35 cellular contexts compared by ENCODE assay signal in the genomic region with DNA sequence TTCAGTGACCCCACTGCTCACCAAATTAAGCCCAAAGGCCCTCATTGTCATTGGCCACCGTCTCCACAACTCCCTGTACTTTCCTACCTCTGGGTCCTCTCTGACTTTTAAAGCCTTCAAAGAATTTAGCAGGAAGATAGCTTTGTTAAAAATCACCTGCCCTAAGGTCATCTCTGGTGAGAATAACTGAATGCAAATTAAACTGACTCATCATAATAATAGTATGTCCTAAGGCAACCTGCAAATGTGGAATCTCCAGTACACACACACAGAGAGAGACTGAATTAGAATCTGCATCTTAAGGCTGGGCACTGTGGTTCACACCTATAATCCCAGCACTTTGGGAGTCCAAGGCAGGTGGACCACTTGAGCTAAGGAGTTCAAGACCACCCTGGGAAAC. TPM values are rescaled to one million over a fixed set of nuclear protein-coding genes. Genes with fewer than 3 reads are reported as not detected.
DNase-seq lines count a peak whose midpoint lies in the region; ATAC-seq and TF ChIP-seq lines count a peak whose summit lies in the region.
"Had no signal": no experiment of that assay in that cellular context is flagged by ENCODE, and none has a peak within 500 bp of the region (broad histone marks: within the 10 kb centered on the region; RNA-seq: fewer than 3 reads in every experiment).

No MANE protein-coding gene starts in this region.

- H3K9ac ChIP-seq in IMR-90 (ENCODE audit: low read depth, low read length) (no peak overlapping the region), mesendoderm (ENCODE audit: low read length) (no peak overlapping the region)
- H3K9ac ChIP-seq: SK-N-SH had no signal

- peak; percentile 38 for DNase-seq in EL
- no peak for DNase-seq in IMR-90
- DNase-seq in WTC11 (ENCODE audit: low spot score), result no peak
- DNase-seq in mesendoderm, result peak; percentile 42
- no peak for DNase-seq in SJCRH30
- DNase-seq in GM13976 (ENCODE audit: low spot score), result no peak
- DNase-seq: activated CD4-positive, alpha-beta T cell treated with anti-CD3 and anti-CD28 coated beads, Interleukin-2, amount 50 U/mL, for 1 hour; activated CD4-positive, CD25-positive, alpha-beta regulatory T cell; activated gamma-delta T cell; activated naive CD8-positive, alpha-beta T cell treated with anti-CD3 and anti-CD28 coated beads, Interleukin-2, amount 50 U/mL, for 24 hours; activated T-cell treated with anti-CD3 and anti-CD28 coated beads, Interleukin-2, amount 50 U/mL, for 4 hours; dermis blood vessel endothelial cell; endodermal cell; esophagus squamous epithelium; foreskin melanocyte; GDM1; heart right ventricle; naive thymus-derived CD4-positive, alpha-beta T cell; NCI-H1436 treated with DMSO at 0.1 percent for 48 hours; NCI-H2107; NCI-H446; posterior cingulate gyrus; right cardiac atrium; SK-N-SH; spleen; stimulated activated CD4-positive, alpha-beta T cell treated with anti-CD3 and anti-CD28 coated beads, Interleukin-2, amount 100 ng/mL, for 24 hours; stimulated activated CD8-positive, alpha-beta memory T cell treated with anti-CD3 and anti-CD28 coated beads, Interleukin-4, amount 100 ng/mL, for 48 hours; testis had no signal

- no peak overlapping the region for H3K27ac Mint-ChIP-seq in WTC11
- H3K27ac Mint-ChIP-seq: activated naive CD8-positive, alpha-beta T cell treated with anti-CD3 and anti-CD28 coated beads, Interleukin-2, amount 50 U/mL, for 24 hours; endodermal cell; GM23338; naive thymus-derived CD4-positive, alpha-beta T cell; stimulated activated naive CD8-positive, alpha-beta T cell treated with anti-CD3 and anti-CD28 coated beads, Interleukin-15, Interleukin-2, amounts not matched to agents 100 ng/mL and 50 ng/mL, for 24 hours had no signal

- in situ Hi-C loops in IMR-90 (cut with MboI; ENCODE audit: low sequenced_read_pairs) (loop anchor here (25.0 kb wide), 1 partner anchor 1257 kb away; a partner anchor contains a TSS), GM13976 (cut with MboI; ENCODE audit: low sequenced_read_pairs, unreplicated experiment) (loop anchor here (25.0 kb wide), 1 partner anchor 807 kb away; no protein-coding TSS in a partner anchor)

- no peak overlapping the region for H2AFZ ChIP-seq in IMR-90 (replicated peaks; ENCODE audit: low read length, poor library complexity)
- H2AFZ ChIP-seq: GM23338 had no signal

- no peak for TF ChIP-seq CTCF in IMR-90 (conservative IDR thresholded peaks at IDR 0.05; ENCODE audit: low read depth, low read length)
- no peak for TF ChIP-seq CTCF in WTC11 (IDR thresholded peaks at IDR 0.05)
- TF ChIP-seq CTCF in GM13976 (IDR thresholded peaks at IDR 0.05; ENCODE audit: borderline replicate concordance, control extremely low read depth, extremely low read depth, insufficient read depth, missing control alignments), result no peak

- no peaks in the 10 kb centered on the region for H3K27me3 ChIP-seq in IMR-90 (ENCODE audit: control insufficient read depth, insufficient read depth, low read length)
- no peaks in the 10 kb centered on the region for H3K27me3 ChIP-seq in mesendoderm (ENCODE audit: insufficient read depth, low read length, poor library complexity)
- no peaks in the 10 kb centered on the region for H3K27me3 ChIP-seq in SJCRH30
- H3K27me3 ChIP-seq: esophagus squamous epithelium, spleen, testis had no signal

- H2BK20ac ChIP-seq in IMR-90 (ENCODE audit: low read depth, low read length), result no peak overlapping the region

- no peaks in the 10 kb centered on the region for H3K27me3 Mint-ChIP-seq in WTC11 (ENCODE audit: low read depth)
- H3K27me3 Mint-ChIP-seq: activated naive CD8-positive, alpha-beta T cell treated with anti-CD3 and anti-CD28 coated beads, Interleukin-2, amount 50 U/mL, for 24 hours; stimulated activated naive CD8-positive, alpha-beta T cell treated with anti-CD3 and anti-CD28 coated beads, Interleukin-15, Interleukin-2, amounts not matched to agents 100 ng/mL and 50 ng/mL, for 24 hours had no signal

- H3K56ac ChIP-seq in IMR-90 (ENCODE audit: extremely low read depth, insufficient read depth, low read length) (no peak overlapping the region), mesendoderm (ENCODE audit: low read length) (no peak overlapping the region)

- POLR2A ChIA-PET in IMR-90 (lab: Charles Lee; ENCODE audit: unreplicated experiment) (no interaction called here), WTC11 (lab: Charles Lee) (no interaction called here)

- CTCF ChIA-PET in IMR-90 (lab: Yijun Ruan, JAX), result no interaction called here
- CTCF ChIA-PET in WTC11 (lab: Charles Lee), result interaction anchor here (1.5 to 2.3 kb wide), 2 partner anchors 9 to 171 kb away, joined by 6 to 8 read pairs; no protein-coding TSS in a partner anchor

- TF ChIP-seq RAD21 in IMR-90 (IDR thresholded peaks at IDR 0.05; ENCODE audit: low read length), result no peak

- H3K4me2 ChIP-seq in IMR-90 (ENCODE audit: low read depth, low read length), result no peak overlapping the region
- H3K4me2 ChIP-seq in mesendoderm (ENCODE audit: low read length), result no peak overlapping the region
- H3K4me2 ChIP-seq: GM23338, SK-N-SH had no signal

- H3K4ac ChIP-seq in IMR-90 (ENCODE audit: low read depth, low read length), result no peak overlapping the region
- H3K4ac ChIP-seq in mesendoderm (ENCODE audit: low read depth, low read length), result no peak overlapping the region

- no peak; the same call in 1 of the 2 replicates for ATAC-seq in IMR-90 (ENCODE audit: low read depth)
- ATAC-seq in WTC11, result peak; percentile 12; the same call in 1 of the 2 replicates
- no peak for ATAC-seq in GM21423 (IDR thresholded peaks at IDR 0.05; ENCODE audit: unreplicated experiment)
- ATAC-seq: activated naive CD8-positive, alpha-beta T cell treated with anti-CD3 and anti-CD28 coated beads, Interleukin-2, amount 50 U/mL, for 24 hours; activated T-cell treated with anti-CD3 and anti-CD28 coated beads, Interleukin-2, amount 50 U/mL, for 4 hours; GM23338; heart right ventricle; naive thymus-derived CD4-positive, alpha-beta T cell had no signal

- H3K36me3 ChIP-seq in IMR-90 (ENCODE audit: control insufficient read depth, insufficient read depth, low read length), result peaks cover 8% of the 10 kb centered on the region
- peaks cover 4% of the 10 kb centered on the region for H3K36me3 ChIP-seq in mesendoderm (ENCODE audit: control insufficient read depth, insufficient read depth, low read length)
- peaks cover 10% of the 10 kb centered on the region for H3K36me3 ChIP-seq in SJCRH30

- no peak overlapping the region for H4K5ac ChIP-seq in IMR-90 (ENCODE audit: low read depth, low read length)
- no peak overlapping the region for H4K5ac ChIP-seq in mesendoderm (ENCODE audit: low read length)

- BruUV-seq in IMR-90 (replicated peaks; lab: Mats Ljungman, UMichigan), result no TSS peak

- H3K4me3 ChIP-seq in IMR-90 (ENCODE audit: insufficient read depth, low read depth, low read length), result no peak overlapping the region
- no peak overlapping the region for H3K4me3 ChIP-seq in mesendoderm (ENCODE audit: low read length)
- H3K4me3 ChIP-seq in SJCRH30, result no peak overlapping the region
- H3K4me3 ChIP-seq: esophagus squamous epithelium, GM23338, heart right ventricle, spleen, testis had no signal

- H3K36me3 Mint-ChIP-seq in WTC11, result peaks cover 13% of the 10 kb centered on the region

- no CpG with 5 or more reads among the region's 1 CpG for WGBS in IMR-90 (ENCODE audit: extremely low coverage in 2 of 2, insufficient read length in 1 of 2), 2 experiments
- WGBS in mesendoderm (ENCODE audit: extremely low coverage, insufficient coverage, low lambda C conversion rate), result no CpG with 5 or more reads among the region's 1 CpG

- H4K91ac ChIP-seq in IMR-90 (ENCODE audit: insufficient read depth, low read depth, low read length), result no peak overlapping the region

- H3K4me1 Mint-ChIP-seq in WTC11, result peaks cover 28% of the 10 kb centered on the region
- H3K4me1 Mint-ChIP-seq: activated naive CD8-positive, alpha-beta T cell treated with anti-CD3 and anti-CD28 coated beads, Interleukin-2, amount 50 U/mL, for 24 hours; naive thymus-derived CD4-positive, alpha-beta T cell had no signal

- TF ChIP-seq POLR2A in IMR-90 (IDR thresholded peaks at IDR 0.05; ENCODE audit: low read depth, low read length), result no peak

- H4K8ac ChIP-seq in IMR-90 (ENCODE audit: low read depth in 2 of 2, low read length in 2 of 2), result no peak overlapping the region
- H4K8ac ChIP-seq in mesendoderm (ENCODE audit: low read depth, low read length), result no peak overlapping the region

- H3K9me3 Mint-ChIP-seq in WTC11, result no peaks in the 10 kb centered on the region
- H3K9me3 Mint-ChIP-seq: activated T-cell treated with anti-CD3 and anti-CD28 coated beads, Interleukin-2, amount 50 U/mL, for 4 hours; endodermal cell; stimulated activated naive CD8-positive, alpha-beta T cell treated with anti-CD3 and anti-CD28 coated beads, Interleukin-15, Interleukin-2, amounts not matched to agents 100 ng/mL and 50 ng/mL, for 24 hours had no signal

- no peak overlapping the region for H2BK120ac ChIP-seq in IMR-90 (ENCODE audit: low read depth, low read length)
- no peak overlapping the region for H2BK120ac ChIP-seq in mesendoderm (ENCODE audit: low read depth, low read length)

- H3K4me1 ChIP-seq in IMR-90 (ENCODE audit: control insufficient read depth, insufficient read depth, low read length) (no peaks in the 10 kb centered on the region), mesendoderm (ENCODE audit: control insufficient read depth, low read depth, low read length) (peaks cover 6% of the 10 kb centered on the region), SJCRH30 (no peaks in the 10 kb centered on the region)
- H3K4me1 ChIP-seq: testis had no signal

- H3K9me1 ChIP-seq in IMR-90 (ENCODE audit: insufficient read depth, low read length), result no peaks in the 10 kb centered on the region

- H2AK5ac ChIP-seq in IMR-90 (ENCODE audit: low read depth, low read length) (no peak overlapping the region), mesendoderm (ENCODE audit: low read length) (no peak overlapping the region)

- H3K79me2 ChIP-seq in mesendoderm (ENCODE audit: control insufficient read depth, insufficient read depth, low read length), result no peaks in the 10 kb centered on the region

- H4K20me1 ChIP-seq in IMR-90 (ENCODE audit: insufficient read depth, low read length), result no peaks in the 10 kb centered on the region

- H3K27ac ChIP-seq in IMR-90 (ENCODE audit: insufficient read depth, low read length), result no peak overlapping the region
- no peak overlapping the region for H3K27ac ChIP-seq in mesendoderm (ENCODE audit: low read depth, low read length)
- no peak overlapping the region for H3K27ac ChIP-seq in SJCRH30
- H3K27ac ChIP-seq: esophagus squamous epithelium, heart right ventricle, neutrophil, spleen, testis had no signal

- H3K9me3 ChIP-seq in IMR-90 (ENCODE audit: control insufficient read depth, insufficient read depth, low read length), result no peaks in the 10 kb centered on the region
- no peaks in the 10 kb centered on the region for H3K9me3 ChIP-seq in SJCRH30 (replicated peaks)
- H3K9me3 ChIP-seq: esophagus squamous epithelium, heart right ventricle, neutrophil, SK-N-SH, testis had no signal

- H3K18ac ChIP-seq in IMR-90 (ENCODE audit: low read depth, low read length) (no peak overlapping the region), mesendoderm (ENCODE audit: low read length) (no peak overlapping the region)

- H3K23ac ChIP-seq in IMR-90 (ENCODE audit: low read depth, low read length) (no peak overlapping the region), mesendoderm (ENCODE audit: low read length) (no peak overlapping the region)

- H3K14ac ChIP-seq in IMR-90 (replicated peaks; ENCODE audit: low read depth, low read length), result no peak overlapping the region

- H3K4me3 Mint-ChIP-seq in WTC11, result no peak overlapping the region
- H3K4me3 Mint-ChIP-seq: activated naive CD8-positive, alpha-beta T cell treated with anti-CD3 and anti-CD28 coated beads, Interleukin-2, amount 50 U/mL, for 24 hours; activated T-cell treated with anti-CD3 and anti-CD28 coated beads, Interleukin-2, amount 50 U/mL, for 4 hours; endodermal cell; GM23338; naive thymus-derived CD4-positive, alpha-beta T cell; stimulated activated naive CD8-positive, alpha-beta T cell treated with anti-CD3 and anti-CD28 coated beads, Interleukin-15, Interleukin-2, amounts not matched to agents 100 ng/mL and 50 ng/mL, for 24 hours had no signal

- H3K79me1 ChIP-seq in IMR-90 (ENCODE audit: low read depth in 1 of 2, low read length in 2 of 2) (no peaks in the 10 kb centered on the region), mesendoderm (ENCODE audit: low read length) (no peaks in the 10 kb centered on the region)

- H2AK9ac ChIP-seq in IMR-90 (replicated peaks; ENCODE audit: low read depth, low read length, poor library complexity), result no peak overlapping the region

- dilution Hi-C loops in IMR-90 (cut with HindIII; ENCODE audit: low sequenced_read_pairs, unreplicated experiment), result loop anchor here (25.0 kb wide), 1 partner anchor 407 kb away; no protein-coding TSS in a partner anchor

- intact Hi-C loops in IMR-90 (cut with micrococcal nuclease), result no loop called here

- no peak overlapping the region for H2BK15ac ChIP-seq in IMR-90 (ENCODE audit: low read depth, low read length)
- no peak overlapping the region for H2BK15ac ChIP-seq in mesendoderm (replicated peaks; ENCODE audit: low read depth)

- no peak overlapping the region for H2BK5ac ChIP-seq in IMR-90 (ENCODE audit: low read depth, low read length, poor library complexity, severe bottlenecking)
- no peak overlapping the region for H2BK5ac ChIP-seq in mesendoderm (ENCODE audit: low read length)

RNA-seq across cellular contexts. Expression of a gene that starts 24.1 kb away (rescaled TPM):
- total RNA-seq in IMR-90 (2012; rRNA removed) (152 and 190 TPM in 2 replicates), WTC11 (2021) (96.1 to 117 TPM (median 97.4 TPM) in 3 replicates)
- 85.1 and 110 TPM in 2 replicates for polyA plus RNA-seq in IMR-90 (2012; rRNA removed)
- polyA plus RNA-seq in IMR-90 (2012; cell fraction: cytosol; rRNA removed), result 26.7 and 38.0 TPM in 2 replicates
- polyA plus RNA-seq in IMR-90 (2012; cell fraction: nucleus; rRNA removed; ENCODE audit: low replicate concordance), result 9.3 and 67.6 TPM in 2 replicates
- 98.1 TPM for polyA plus RNA-seq in mesendoderm (2013, experiment 1 of 2)
- 97.6 TPM for polyA plus RNA-seq in mesendoderm (2013, experiment 2 of 2)
- total RNA-seq in SJCRH30 (2014; rRNA removed; shearing (Covaris generic)), result 99.3 and 99.4 TPM in 2 replicates

RNA-seq across cellular contexts. Expression of a gene that starts 55.3 kb away (rescaled TPM):
- total RNA-seq in IMR-90 (2012; rRNA removed) (not detected in 2 replicates), WTC11 (2021) (30.8 to 57.7 TPM (median 31.0 TPM) in 3 replicates)
- not detected in 2 replicates for polyA plus RNA-seq in IMR-90 (2012; rRNA removed)
- not detected in 2 replicates for polyA plus RNA-seq in IMR-90 (2012; cell fraction: cytosol; rRNA removed)
- polyA plus RNA-seq in IMR-90 (2012; cell fraction: nucleus; rRNA removed; ENCODE audit: low replicate concordance), result not detected in 2 replicates
- polyA plus RNA-seq in mesendoderm (2013, experiment 1 of 2), result 53.0 TPM
- 54.5 TPM for polyA plus RNA-seq in mesendoderm (2013, experiment 2 of 2)
- 0.24 and 0.56 TPM in 2 replicates for total RNA-seq in SJCRH30 (2014; rRNA removed; shearing (Covaris generic))
- total RNA-seq: activated T-cell treated with anti-CD3 and anti-CD28 coated beads, Interleukin-2, amount 50 U/mL, for 4 hours; dermis blood vessel endothelial cell; heart right ventricle; kidney epithelial cell; naive thymus-derived CD4-positive, alpha-beta T cell; right cardiac atrium; spleen; T-helper 1 cell treated with Interleukin-12 subunit alpha and Interleukin-12 subunit beta and Interleukin-4 antibody, amounts not matched to agents 30 ng/mL and 1 ng/mL, for 36 hours had no signal
- polyA plus RNA-seq: BJ; heart right ventricle; naive thymus-derived CD4-positive, alpha-beta T cell; right cardiac atrium; SK-N-SH; spleen had no signal

Comparison
In these comparisons a context has a peak if more than half of its experiments do, and no peak if none do; other contexts are left out.
1. DNase-seq: peak in EL (single experiment) and mesendoderm (single experiment); none in IMR-90 (single experiment), WTC11 (single experiment), SJCRH30 (0 of 2) and GM13976 (single experiment).
2. RNA of a gene that starts 55.3 kb away (total RNA-seq): 30.8 to 57.7 TPM in WTC11; 0.24 to 0.56 TPM in SJCRH30 and not detected in IMR-90; every median in the first group is over 10 times any median in the second.